19 cellular contexts compared by ENCODE assay signal in the genomic region with DNA sequence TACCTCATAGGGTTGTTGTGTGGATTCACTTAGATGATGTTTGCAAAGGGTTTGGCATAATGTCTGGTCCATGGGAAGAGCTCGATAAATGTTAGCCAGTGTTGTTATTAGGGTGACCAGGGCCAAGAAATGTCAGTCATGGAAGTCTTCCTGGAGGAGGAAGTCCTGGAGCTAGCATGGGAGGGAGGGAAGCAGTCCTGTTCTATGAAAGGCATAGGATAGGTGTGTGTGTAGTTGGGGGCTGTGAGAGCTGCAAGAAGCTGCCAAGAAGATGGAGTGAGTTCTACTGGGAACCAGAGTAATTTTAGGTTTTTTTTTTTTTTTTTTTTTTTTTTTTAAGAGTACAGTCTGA. TPM values are rescaled to one million over a fixed set of nuclear protein-coding genes. Genes with fewer than 3 reads are reported as not detected.
A peak's percentile ranks its signal among the peaks of the same experiment; 100 is the strongest.
DNase-seq lines count a peak whose midpoint lies in the region; ATAC-seq, FAIRE-seq and TF ChIP-seq lines count a peak whose summit lies in the region.
"Had no signal": no experiment of that assay in that cellular context is flagged by ENCODE, and none has a peak within 500 bp of the region (broad histone marks: within the 10 kb centered on the region; RNA-seq: fewer than 3 reads in every experiment).

No MANE protein-coding gene starts in this region.

- peaks cover 0 to 40% (median 0%) of the 10 kb centered on the region in 11 experiments; a peak in 11 of 22 replicates for H3K27me3 ChIP-seq in BLaER1 treated with 17β-estradiol and CSF1 and Interleukin-3, amounts not matched to agents 10 nM and 100 nM
- H3K27me3 ChIP-seq in neural progenitor cell: peaks cover 35% of the 10 kb centered on the region

- H4K20me1 ChIP-seq in BLaER1 treated with 17β-estradiol and CSF1 and Interleukin-3, amounts not matched to agents 10 nM and 100 nM: peaks cover 0 to 23% (median 0%) of the 10 kb centered on the region in 11 experiments; a peak in 10 of 22 replicates
- H4K20me1 ChIP-seq in neural progenitor cell (ENCODE audit: low read depth): no peaks in the 10 kb centered on the region

- peaks cover 40% of the 10 kb centered on the region for H3K4me1 Mint-ChIP-seq in central memory CD8-positive, alpha-beta T cell
- peaks cover 2% of the 10 kb centered on the region for H3K4me1 Mint-ChIP-seq in neural progenitor cell

- peak overlapping the region; percentile 67 for H3K4me3 Mint-ChIP-seq in central memory CD8-positive, alpha-beta T cell
- no peak overlapping the region for H3K4me3 Mint-ChIP-seq in neural progenitor cell
- H3K4me3 Mint-ChIP-seq: GM23338 had no signal

- no peak for TF ChIP-seq RAD21 in A549 (conservative IDR thresholded peaks at IDR 0.05 in 1 of 2, IDR thresholded peaks at IDR 0.05 in 1 of 2)

- H3K4me3 ChIP-seq in A549: no peak overlapping the region
- no peak overlapping the region for H3K4me3 ChIP-seq in BLaER1 treated with 17β-estradiol and CSF1 and Interleukin-3, amounts not matched to agents 10 nM and 100 nM
- no peak overlapping the region for H3K4me3 ChIP-seq in neural progenitor cell
- H3K4me3 ChIP-seq: GM23338 had no signal

- DNase-seq in A549 (ENCODE audit: low read depth in 1 of 2, low spot score in 1 of 2): no peak
- DNase-seq in central memory CD8-positive, alpha-beta T cell (ENCODE audit: low spot score in 2 of 2): no peak
- no peak for DNase-seq in neural progenitor cell (ENCODE audit: low spot score)
- no peak for DNase-seq in NCI-H774 (lab: John Stamatoyannopoulos, UW)
- no peak for DNase-seq in H54 (ENCODE audit: insufficient read length, low spot score)
- DNase-seq in HT-29 (ENCODE audit: low spot score): no peak
- DNase-seq: ACHN; COR-L47; NCI-H1105 treated with DMSO at 0.1 percent for 48 hours; NCI-H1694; NCI-H2081 treated with DMSO at 0.1 percent for 48 hours; NCI-H446 treated with DMSO at 0.1 percent for 48 hours; NK-92 treated with Interleukin-12 subunit alpha and Interleukin-12 subunit beta, amount 100 ng/mL, for 24 hours; Right ventricle myocardium superior had no signal

- CTCF ChIA-PET in A549 (lab: Yijun Ruan, JAX): interaction anchor here (0.7 kb wide), 2 partner anchors 11 to 115 kb away, joined by 3 to 4 read pairs; no protein-coding TSS in a partner anchor

- H2AFZ ChIP-seq in neural progenitor cell (replicated peaks): no peak overlapping the region
- H2AFZ ChIP-seq: GM23338 had no signal

- H3K27me3 Mint-ChIP-seq in central memory CD8-positive, alpha-beta T cell: no peaks in the 10 kb centered on the region
- H3K27me3 Mint-ChIP-seq in neural progenitor cell (ENCODE audit: insufficient read depth, low read depth): peaks cover 26% of the 10 kb centered on the region

- no peak for TF ChIP-seq CTCF in A549 (IDR thresholded peaks at IDR 0.05)
- TF ChIP-seq CTCF in neural progenitor cell (IDR thresholded peaks at IDR 0.05): no peak

- no peaks in the 10 kb centered on the region for H3K79me2 ChIP-seq in neural progenitor cell (ENCODE audit: low read depth)

- no peak for TF ChIP-seq EP300 in A549 (IDR thresholded peaks at IDR 0.05)

- peaks cover 28% of the 10 kb centered on the region for H3K4me1 ChIP-seq in A549
- H3K4me1 ChIP-seq in BLaER1 treated with 17β-estradiol and CSF1 and Interleukin-3, amounts not matched to agents 10 nM and 100 nM: peaks cover 27 to 98% (median 82%) of the 10 kb centered on the region in 10 experiments
- peaks cover 12% of the 10 kb centered on the region for H3K4me1 ChIP-seq in neural progenitor cell

- H3K36me3 Mint-ChIP-seq in central memory CD8-positive, alpha-beta T cell (ENCODE audit: insufficient read depth): peaks cover 9% of the 10 kb centered on the region
- no peaks in the 10 kb centered on the region for H3K36me3 Mint-ChIP-seq in neural progenitor cell

- no peak overlapping the region for H3K9ac ChIP-seq in BLaER1 treated with 17β-estradiol and CSF1 and Interleukin-3, amounts not matched to agents 10 nM and 100 nM
- H3K9ac ChIP-seq in neural progenitor cell: no peak overlapping the region

- no peak for ATAC-seq in A549
- ATAC-seq in central memory CD8-positive, alpha-beta T cell (replicated peaks; ENCODE audit: extremely low read depth, poor library complexity, severe bottlenecking): no peak
- ATAC-seq: GM23338 had no signal

- WGBS in A549 (ENCODE audit: missing lambda C conversion rate): 56% methylated on average over 1 of the region's 1 CpG

- TF ChIP-seq POLR2A in A549 (IDR thresholded peaks at IDR 0.05; ENCODE audit: low read length) (no peak), H54 (IDR thresholded peaks at IDR 0.05; ENCODE audit: low read depth, low read length) (no peak)

- FAIRE-seq in A549 (lab: Jason Lieb, UNC) (no peak), H54 (lab: Jason Lieb, UNC) (no peak)
- FAIRE-seq: G401.6, RCC 7860 had no signal

- H3K9me3 ChIP-seq in A549: no peaks in the 10 kb centered on the region
- no peaks in the 10 kb centered on the region for H3K9me3 ChIP-seq in BLaER1 treated with 17β-estradiol and CSF1 and Interleukin-3, amounts not matched to agents 10 nM and 100 nM (replicated peaks in 1 of 11)
- no peaks in the 10 kb centered on the region for H3K9me3 ChIP-seq in neural progenitor cell (ENCODE audit: low read depth)

- H3K36me3 ChIP-seq in BLaER1 treated with 17β-estradiol and CSF1 and Interleukin-3, amounts not matched to agents 10 nM and 100 nM: no peaks in the 10 kb centered on the region
- no peaks in the 10 kb centered on the region for H3K36me3 ChIP-seq in neural progenitor cell

- POLR2A ChIA-PET in A549 (lab: Yijun Ruan, JAX): no interaction called here

- H3K4me2 ChIP-seq in A549 (peak overlapping the region; percentile 76; the same call in 1 of the 3 replicates), neural progenitor cell (no peak overlapping the region)
- peak overlapping the region in 8 of 11 experiments; percentile 78 to 98 (median 87); a peak in 13 of 22 replicates for H3K4me2 ChIP-seq in BLaER1 treated with 17β-estradiol and CSF1 and Interleukin-3, amounts not matched to agents 10 nM and 100 nM
- H3K4me2 ChIP-seq: GM23338 had no signal

- no peaks in the 10 kb centered on the region for H3K9me3 Mint-ChIP-seq in central memory CD8-positive, alpha-beta T cell
- no peaks in the 10 kb centered on the region for H3K9me3 Mint-ChIP-seq in neural progenitor cell
- H3K9me3 Mint-ChIP-seq: GM23338 had no signal

- peaks cover 2% of the 10 kb centered on the region for H3F3A ChIP-seq in neural progenitor cell (ENCODE audit: low read depth)

- peak overlapping the region; percentile 93 for H3K27ac Mint-ChIP-seq in central memory CD8-positive, alpha-beta T cell (ENCODE audit: low read depth)
- peak overlapping the region; percentile 20 for H3K27ac Mint-ChIP-seq in neural progenitor cell
- H3K27ac Mint-ChIP-seq: CD14-positive monocyte, GM23338 had no signal

- H3K27ac ChIP-seq in A549 (peak overlapping the region; percentile 74 to 80; a peak in 5 of 6 replicates), neural progenitor cell (no peak overlapping the region)
- no peak overlapping the region for H3K27ac ChIP-seq in BLaER1 treated with 17β-estradiol and CSF1 and Interleukin-3, amounts not matched to agents 10 nM and 100 nM

TF ChIP-seq in A549, 52 proteins besides CTCF, POLR2A, EP300 and RAD21:
- no peak for TF ChIP-seq JUN (IDR thresholded peaks at IDR 0.05)
- TF ChIP-seq ZFP36 (IDR thresholded peaks at IDR 0.05; ENCODE audit: borderline replicate concordance, partially characterized antibody): peak; percentile 81
- TF ChIP-seq, protein P1, sequence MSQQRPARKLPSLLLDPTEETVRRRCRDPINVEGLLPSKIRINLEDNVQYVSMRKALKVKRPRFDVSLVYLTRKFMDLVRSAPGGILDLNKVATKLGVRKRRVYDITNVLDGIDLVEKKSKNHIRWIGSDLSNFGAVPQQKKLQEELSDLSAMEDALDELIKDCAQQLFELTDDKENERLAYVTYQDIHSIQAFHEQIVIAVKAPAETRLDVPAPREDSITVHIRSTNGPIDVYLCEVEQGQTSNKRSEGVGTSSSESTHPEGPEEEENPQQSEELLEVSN (IDR thresholded peaks at IDR 0.05; ENCODE audit: borderline replicate concordance, low read depth): no peak
- no peak for TF ChIP-seq BCL3 (IDR thresholded peaks at IDR 0.05)
- no peak for TF ChIP-seq JUNB (IDR thresholded peaks at IDR 0.05)
TF ChIP-seq in A549: peak in this region for 1.

RNA-seq across cellular contexts. Expression of gene LGR6, which starts 4.7 kb away (rescaled TPM):
- polyA plus RNA-seq in A549 (2011; rRNA removed): 0.84 and 1.3 TPM in 2 replicates
- 0.15 and 0.19 TPM in 2 replicates for polyA plus RNA-seq in A549 (2012; cell fraction: cytosol; rRNA removed)
- 0.61 and 0.73 TPM in 2 replicates for polyA plus RNA-seq in A549 (2012; cell fraction: nucleus; rRNA removed)
- 0.60 to 1.3 TPM (median 1.1 TPM) in 3 replicates for polyA plus RNA-seq in A549 (2017; fragmentation: RNase III; extraction: RNeasy Plus Mini Kit Qiagen cat#74134 plus additional on column Dnase treatment)
- polyA minus RNA-seq in A549 (2011; rRNA and poly(A)+ RNA removed): 3.1 and 4.3 TPM in 2 replicates
- total RNA-seq in neural progenitor cell (ENCODE audit: low replicate concordance): 0.25 TPM in 1 of 2 replicates, not detected in the other
- 0.18 and 0.42 TPM in 2 replicates for total RNA-seq in HT-29 (2014; rRNA removed; shearing (Covaris generic))
- polyA plus RNA-seq: CD14-positive monocyte had no signal

RNA-seq across cellular contexts. Expression of gene PTPN7, which starts 37.9 kb away (rescaled TPM):
- polyA plus RNA-seq in A549 (2011; rRNA removed) (0.08 TPM in 1 of 2 replicates, not detected in the other), A549 (2017; fragmentation: RNase III; extraction: RNeasy Plus Mini Kit Qiagen cat#74134 plus additional on column Dnase treatment) (not detected in 3 replicates)
- 0.03 and 0.07 TPM in 2 replicates for polyA plus RNA-seq in A549 (2012; cell fraction: cytosol; rRNA removed)
- polyA plus RNA-seq in A549 (2012; cell fraction: nucleus; rRNA removed): 0.06 TPM in 1 of 2 replicates, not detected in the other
- not detected in 2 replicates for polyA minus RNA-seq in A549 (2011; rRNA and poly(A)+ RNA removed)
- not detected in 2 replicates for total RNA-seq in neural progenitor cell (ENCODE audit: low replicate concordance)
- total RNA-seq in HT-29 (2014; rRNA removed; shearing (Covaris generic)): 16.3 and 16.8 TPM in 2 replicates
- total RNA-seq: GM23338 had no signal
- polyA plus RNA-seq: GM23338 had no signal

RNA-seq across cellular contexts. Expression of gene ARL8A, which starts 53.8 kb away (rescaled TPM):
- polyA plus RNA-seq in A549 (2011; rRNA removed): 49.8 and 57.8 TPM in 2 replicates
- polyA plus RNA-seq in A549 (2012; cell fraction: cytosol; rRNA removed): 31.8 and 37.2 TPM in 2 replicates
- 30.9 and 32.5 TPM in 2 replicates for polyA plus RNA-seq in A549 (2012; cell fraction: nucleus; rRNA removed)
- polyA plus RNA-seq in A549 (2017; fragmentation: RNase III; extraction: RNeasy Plus Mini Kit Qiagen cat#74134 plus additional on column Dnase treatment): 18.0 to 25.6 TPM (median 23.4 TPM) in 3 replicates
- 26.5 and 50.1 TPM in 2 replicates for polyA minus RNA-seq in A549 (2011; rRNA and poly(A)+ RNA removed)
- total RNA-seq in neural progenitor cell (ENCODE audit: low replicate concordance): 13.3 and 29.6 TPM in 2 replicates
- 17.0 and 21.2 TPM in 2 replicates for total RNA-seq in HT-29 (2014; rRNA removed; shearing (Covaris generic))

Comparison
In these comparisons a context has a peak if more than half of its experiments do, and no peak if none do; other contexts are left out.
1. H3K27ac ChIP-seq: peak in A549 (2 of 2); none in BLaER1 treated with 17β-estradiol and CSF1 and Interleukin-3, amounts not matched to agents 10 nM and 100 nM (0 of 11) and neural progenitor cell (single experiment).
2. RNA of gene PTPN7, which starts 37.9 kb away (total RNA-seq): 16.3 to 16.8 TPM in HT-29; not detected in neural progenitor cell; every median in the first group is over 10 times any median in the second.